ENCODE assay signal across 11 cellular contexts in genomic region chr7:1725199-1725701, GRCh38. TPM values are rescaled to one million over a fixed set of nuclear protein-coding genes. Genes with fewer than 3 reads are reported as not detected.
DNase-seq lines count a peak whose midpoint lies in the region; ATAC-seq and TF ChIP-seq lines count a peak whose summit lies in the region.
"Had no signal": no experiment of that assay in that cellular context is flagged by ENCODE, and none has a peak within 500 bp of the region (broad histone marks: within the 10 kb centered on the region; RNA-seq: fewer than 3 reads in every experiment).

No MANE protein-coding gene starts in this region.

- H2AFZ ChIP-seq in PC-3 (ENCODE audit: low read length): no peak overlapping the region

- H3K36me3 ChIP-seq in PC-3 (ENCODE audit: low read depth, low read length): no peaks in the 10 kb centered on the region
- peaks cover 0 to 7% (median 0%) of the 10 kb centered on the region in 9 donors for H3K36me3 ChIP-seq in heart left ventricle
- no peaks in the 10 kb centered on the region for H3K36me3 ChIP-seq in ascending aorta

- H3K9me3 ChIP-seq in PC-3 (ENCODE audit: low read length): no peaks in the 10 kb centered on the region
- H3K9me3 ChIP-seq in heart left ventricle: peaks cover 0 to 17% (median 8%) of the 10 kb centered on the region in 12 donors
- peaks cover 0 to 5% of the 10 kb centered on the region in 2 donors for H3K9me3 ChIP-seq in ascending aorta

- H3K9ac ChIP-seq in PC-3 (ENCODE audit: low read length): no peak overlapping the region

- in situ Hi-C loops in ACHN (cut with HindIII; ENCODE audit: low pct_ligation_motif_present, low pct_unique_long_range_greater_than_20kb, low sequenced_read_pairs): no loop called here

- POLR2A ChIA-PET in PC-3 (lab: Charles Lee; ENCODE audit: unreplicated experiment): no interaction called here

- H3K4me2 ChIP-seq in PC-3 (ENCODE audit: low read length): no peak overlapping the region

- no peaks in the 10 kb centered on the region for H4K20me1 ChIP-seq in PC-3 (ENCODE audit: low read length)

- no peaks in the 10 kb centered on the region for H3F3A ChIP-seq in PC-3 (ENCODE audit: low read length, unreplicated experiment)

- H3K9me2 ChIP-seq in PC-3 (replicated peaks; ENCODE audit: low read length): no peaks in the 10 kb centered on the region

- WGBS in heart left ventricle, 4 donors: 35 to 51% (median 43%) methylated on average over 20 to 22 of the region's 22 CpGs

- CTCF ChIA-PET in PC-3 (lab: Charles Lee): no interaction called here

- intact Hi-C loops in PC-3 (cut with micrococcal nuclease) (no loop called here), heart left ventricle (cut with DNase I) (loop anchor here in 1 of 10 donors (5.0 kb wide), 1 partner anchor 58 kb away; no protein-coding TSS in a partner anchor), ascending aorta (cut with DNase I) (no loop called here)

- H3K27me3 ChIP-seq in PC-3 (ENCODE audit: low read length) (peaks cover 24% of the 10 kb centered on the region; the same call in 1 of the 2 replicates), heart left ventricle (no peaks in the 10 kb centered on the region), ascending aorta (no peaks in the 10 kb centered on the region)

- H3K4me1 ChIP-seq in PC-3 (ENCODE audit: insufficient read depth, low read length): no peaks in the 10 kb centered on the region
- peaks cover 0 to 33% (median 6%) of the 10 kb centered on the region in 12 donors for H3K4me1 ChIP-seq in heart left ventricle
- H3K4me1 ChIP-seq in ascending aorta: no peaks in the 10 kb centered on the region

- no peaks in the 10 kb centered on the region for H3K79me2 ChIP-seq in PC-3 (ENCODE audit: low read length)

- H3K4me3 ChIP-seq in PC-3 (ENCODE audit: low read length) (no peak overlapping the region), heart left ventricle (peak overlapping the region in 1 of 12 donors; percentile 13), ascending aorta (no peak overlapping the region)

- TF ChIP-seq CTCF in PC-3 (conservative IDR thresholded peaks at IDR 0.05; ENCODE audit: low read depth, low read length): no peak
- no peak for TF ChIP-seq CTCF in heart left ventricle (IDR thresholded peaks at IDR 0.05)
- no peak for TF ChIP-seq CTCF in ascending aorta (IDR thresholded peaks at IDR 0.05)

- DNase-seq in A172 (ENCODE audit: low spot score) (peak; percentile 26), NCI-H1105 (lab: John Stamatoyannopoulos, UW) (peak; percentile 97), PC-3 (no peak), heart left ventricle (peak; percentile 84 to 94 (median 86)), foreskin melanocyte (no peak), ascending aorta (ENCODE audit: low spot score in 2 of 2) (no peak), ACHN (no peak), AML-193 (lab: John Stamatoyannopoulos, UW) (no peak)
- DNase-seq: activated T-cell treated with anti-CD3 and anti-CD28 coated beads, Interleukin-2, amount 50 U/mL, for 4 hours; effector CD4-positive, alpha-beta T cell; T-cell had no signal

- peak; percentile 45 for ATAC-seq in PC-3
- ATAC-seq in heart left ventricle: peak; percentile 86 to 96 (median 89)
- ATAC-seq: activated T-cell treated with anti-CD3 and anti-CD28 coated beads, Interleukin-2, amount 50 U/mL, for 4 hours had no signal

- no peak overlapping the region for H3K27ac ChIP-seq in PC-3 (ENCODE audit: low read length)
- peak overlapping the region in 11 of 12 donors; percentile 20 to 91 (median 74) for H3K27ac ChIP-seq in heart left ventricle
- no peak overlapping the region for H3K27ac ChIP-seq in ascending aorta

- no peak for TF ChIP-seq POLR2A in heart left ventricle (IDR thresholded peaks at IDR 0.05)

- no TSS peak for BruUV-seq in PC-3 (replicated peaks; lab: Mats Ljungman, UMichigan)

RNA-seq across cellular contexts. Expression of gene ELFN1, which starts 55.2 kb away (rescaled TPM):
- 5.3 and 6.1 TPM in 2 replicates for total RNA-seq in A172 (2014; rRNA removed; shearing (Covaris generic))
- 0.69 and 0.75 TPM in 2 replicates for total RNA-seq in PC-3 (2014; rRNA removed)
- 10 to 100 TPM in 1 of 9 donors, 1 to 10 TPM in 8; 3.8 to 18.6 (median 6.8) TPM for total RNA-seq in heart left ventricle
- 1 to 10 TPM; 2.6 to 5.9 TPM for polyA plus RNA-seq in heart left ventricle
- 7.3 TPM for total RNA-seq in ascending aorta

Comparison
In these comparisons a context has a peak if more than half of its experiments do, and no peak if none do; other contexts are left out.
1. DNase-seq: peak in A172 (single experiment), NCI-H1105 (single experiment) and heart left ventricle (5 of 5); none in PC-3 (single experiment), foreskin melanocyte (single experiment), ascending aorta (0 of 2), ACHN (single experiment) and AML-193 (0 of 2).
2. H3K27ac ChIP-seq: peak in heart left ventricle (11 of 12); none in PC-3 (single experiment) and ascending aorta (0 of 2).